Comparison of ENCODE assay signal across 1 cellular context in genomic region chr22:38882480-38882879, GRCh38.
TF ChIP-seq lines count a peak whose summit lies in the region.

No MANE protein-coding gene starts in this region.

TF ChIP-seq in HepG2, 621 proteins besides CTCF, POLR2A, EP300 and RAD21 (continued from another document):
- TF ChIP-seq, protein P1, sequence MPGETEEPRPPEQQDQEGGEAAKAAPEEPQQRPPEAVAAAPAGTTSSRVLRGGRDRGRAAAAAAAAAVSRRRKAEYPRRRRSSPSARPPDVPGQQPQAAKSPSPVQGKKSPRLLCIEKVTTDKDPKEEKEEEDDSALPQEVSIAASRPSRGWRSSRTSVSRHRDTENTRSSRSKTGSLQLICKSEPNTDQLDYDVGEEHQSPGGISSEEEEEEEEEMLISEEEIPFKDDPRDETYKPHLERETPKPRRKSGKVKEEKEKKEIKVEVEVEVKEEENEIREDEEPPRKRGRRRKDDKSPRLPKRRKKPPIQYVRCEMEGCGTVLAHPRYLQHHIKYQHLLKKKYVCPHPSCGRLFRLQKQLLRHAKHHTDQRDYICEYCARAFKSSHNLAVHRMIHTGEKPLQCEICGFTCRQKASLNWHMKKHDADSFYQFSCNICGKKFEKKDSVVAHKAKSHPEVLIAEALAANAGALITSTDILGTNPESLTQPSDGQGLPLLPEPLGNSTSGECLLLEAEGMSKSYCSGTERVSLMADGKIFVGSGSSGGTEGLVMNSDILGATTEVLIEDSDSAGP (CRISPR knock-in tag; IDR thresholded peaks at IDR 0.05; ENCODE audit: borderline replicate concordance) = no peak
- no peak for TF ChIP-seq ZNF234 (CRISPR knock-in tag; conservative IDR thresholded peaks at IDR 0.05)
- TF ChIP-seq, protein P2, sequence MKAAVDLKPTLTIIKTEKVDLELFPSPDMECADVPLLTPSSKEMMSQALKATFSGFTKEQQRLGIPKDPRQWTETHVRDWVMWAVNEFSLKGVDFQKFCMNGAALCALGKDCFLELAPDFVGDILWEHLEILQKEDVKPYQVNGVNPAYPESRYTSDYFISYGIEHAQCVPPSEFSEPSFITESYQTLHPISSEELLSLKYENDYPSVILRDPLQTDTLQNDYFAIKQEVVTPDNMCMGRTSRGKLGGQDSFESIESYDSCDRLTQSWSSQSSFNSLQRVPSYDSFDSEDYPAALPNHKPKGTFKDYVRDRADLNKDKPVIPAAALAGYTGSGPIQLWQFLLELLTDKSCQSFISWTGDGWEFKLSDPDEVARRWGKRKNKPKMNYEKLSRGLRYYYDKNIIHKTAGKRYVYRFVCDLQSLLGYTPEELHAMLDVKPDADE (CRISPR knock-in tag; IDR thresholded peaks at IDR 0.05) = no peak
- TF ChIP-seq ZNF326 (CRISPR knock-in tag; IDR thresholded peaks at IDR 0.05; ENCODE audit: borderline replicate concordance) = no peak
- no peak for TF ChIP-seq MAX (IDR thresholded peaks at IDR 0.05)
- TF ChIP-seq, protein P3, sequence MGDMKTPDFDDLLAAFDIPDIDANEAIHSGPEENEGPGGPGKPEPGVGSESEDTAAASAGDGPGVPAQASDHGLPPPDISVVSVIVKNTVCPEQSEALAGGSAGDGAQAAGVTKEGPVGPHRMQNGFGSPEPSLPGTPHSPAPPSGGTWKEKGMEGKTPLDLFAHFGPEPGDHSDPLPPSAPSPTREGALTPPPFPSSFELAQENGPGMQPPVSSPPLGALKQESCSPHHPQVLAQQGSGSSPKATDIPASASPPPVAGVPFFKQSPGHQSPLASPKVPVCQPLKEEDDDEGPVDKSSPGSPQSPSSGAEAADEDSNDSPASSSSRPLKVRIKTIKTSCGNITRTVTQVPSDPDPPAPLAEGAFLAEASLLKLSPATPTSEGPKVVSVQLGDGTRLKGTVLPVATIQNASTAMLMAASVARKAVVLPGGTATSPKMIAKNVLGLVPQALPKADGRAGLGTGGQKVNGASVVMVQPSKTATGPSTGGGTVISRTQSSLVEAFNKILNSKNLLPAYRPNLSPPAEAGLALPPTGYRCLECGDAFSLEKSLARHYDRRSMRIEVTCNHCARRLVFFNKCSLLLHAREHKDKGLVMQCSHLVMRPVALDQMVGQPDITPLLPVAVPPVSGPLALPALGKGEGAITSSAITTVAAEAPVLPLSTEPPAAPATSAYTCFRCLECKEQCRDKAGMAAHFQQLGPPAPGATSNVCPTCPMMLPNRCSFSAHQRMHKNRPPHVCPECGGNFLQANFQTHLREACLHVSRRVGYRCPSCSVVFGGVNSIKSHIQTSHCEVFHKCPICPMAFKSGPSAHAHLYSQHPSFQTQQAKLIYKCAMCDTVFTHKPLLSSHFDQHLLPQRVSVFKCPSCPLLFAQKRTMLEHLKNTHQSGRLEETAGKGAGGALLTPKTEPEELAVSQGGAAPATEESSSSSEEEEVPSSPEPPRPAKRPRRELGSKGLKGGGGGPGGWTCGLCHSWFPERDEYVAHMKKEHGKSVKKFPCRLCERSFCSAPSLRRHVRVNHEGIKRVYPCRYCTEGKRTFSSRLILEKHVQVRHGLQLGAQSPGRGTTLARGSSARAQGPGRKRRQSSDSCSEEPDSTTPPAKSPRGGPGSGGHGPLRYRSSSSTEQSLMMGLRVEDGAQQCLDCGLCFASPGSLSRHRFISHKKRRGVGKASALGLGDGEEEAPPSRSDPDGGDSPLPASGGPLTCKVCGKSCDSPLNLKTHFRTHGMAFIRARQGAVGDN (CRISPR knock-in tag; IDR thresholded peaks at IDR 0.05) = no peak
- TF ChIP-seq NCOR1 (IDR thresholded peaks at IDR 0.05; ENCODE audit: borderline replicate concordance, low read length) = no peak
